Comparison of ENCODE assay signal across 24 cellular contexts in the genomic region with DNA sequence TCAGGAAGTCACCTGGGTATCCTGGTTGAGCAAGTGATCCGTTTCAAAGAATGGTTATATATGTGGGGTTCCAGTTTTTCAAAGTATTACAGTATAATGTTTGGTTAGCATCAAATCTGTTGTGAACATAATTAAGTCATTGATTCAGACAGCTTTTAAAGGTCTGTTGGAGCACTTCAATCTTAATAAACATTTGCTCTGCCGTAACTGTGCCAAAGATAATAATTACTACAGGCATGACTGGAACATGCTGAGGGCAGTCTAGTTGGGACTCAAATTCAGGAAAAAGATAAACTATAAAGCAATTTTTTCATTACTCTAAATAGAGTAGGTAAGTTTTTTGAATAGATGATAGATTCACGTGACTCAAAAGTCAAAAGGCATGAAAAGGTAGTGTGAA. TPM values are rescaled to one million over a fixed set of nuclear protein-coding genes. Genes with fewer than 3 reads are reported as not detected.
"Had no signal": no experiment of that assay in that cellular context is flagged by ENCODE, and none has a peak within 500 bp of the region (broad histone marks: within the 10 kb centered on the region; RNA-seq: fewer than 3 reads in every experiment).

No MANE protein-coding gene starts in this region.

- H3K4me3 ChIP-seq: ascending aorta, breast epithelium, colonic mucosa, dorsolateral prefrontal cortex, esophagus squamous epithelium, gastrocnemius medialis, upper lobe of left lung had no signal

- H3K27me3 Mint-ChIP-seq: activated CD4-positive, alpha-beta memory T cell treated with anti-CD3 and anti-CD28 coated beads, Interleukin-2, amount 10 ng/mL, durations not matched to agents 7 days and 5 days; central memory CD8-positive, alpha-beta T cell; natural killer cell treated with Interleukin-12 subunit alpha and Interleukin-12 subunit beta and Interleukin-15 and Interleukin-18, amount 100 ng/mL, for 72 hours; T-cell had no signal

- DNase-seq: activated CD4-positive, alpha-beta memory T cell treated with anti-CD3 and anti-CD28 coated beads, Interleukin-2, amount 10 ng/mL, durations not matched to agents 7 days and 5 days; activated CD4-positive, alpha-beta T cell treated with anti-CD3 and anti-CD28 coated beads for 48 hours; activated CD4-positive, CD25-positive, alpha-beta regulatory T cell; activated gamma-delta T cell; activated naive CD4-positive, alpha-beta T cell treated with anti-CD3 and anti-CD28 coated beads, Interleukin-2, amount 50 U/mL, for 16 hours; colonic mucosa; dorsolateral prefrontal cortex; esophagus squamous epithelium; gastrocnemius medialis; head of caudate nucleus; hypothalamus; small intestine; stimulated activated CD4-positive, alpha-beta T cell treated with anti-CD3 and anti-CD28 coated beads, Interleukin-15, amount 100 ng/mL, for 24 hours; stimulated activated naive CD4-positive, alpha-beta T cell; T-cell; T1000; upper lobe of left lung had no signal

- H3K27ac ChIP-seq: ascending aorta, breast epithelium, colonic mucosa, esophagus squamous epithelium, gastrocnemius medialis, parathyroid adenoma, upper lobe of left lung had no signal

- H3K9me3 ChIP-seq: ascending aorta, breast epithelium, colonic mucosa, esophagus squamous epithelium, gastrocnemius medialis, upper lobe of left lung had no signal

- H3K4me3 Mint-ChIP-seq: activated CD4-positive, alpha-beta memory T cell treated with anti-CD3 and anti-CD28 coated beads, Interleukin-2, amount 10 ng/mL, durations not matched to agents 7 days and 5 days; activated T-helper 1 cell treated with anti-CD3 and anti-CD28 coated beads, Interleukin-12 subunit alpha, Interleukin-12 subunit beta, Interleukin-2, Interleukin-4 antibody, amounts not matched to agents 30 ng/mL and 10 ng/mL and 1 ng/mL, durations not matched to agents 14 hours and 24 hours and 36 hours; central memory CD8-positive, alpha-beta T cell; natural killer cell treated with Interleukin-12 subunit alpha and Interleukin-12 subunit beta and Interleukin-15 and Interleukin-18, amount 100 ng/mL, for 72 hours; T-cell had no signal

- H3K9ac ChIP-seq: parathyroid adenoma had no signal

- H3K27ac Mint-ChIP-seq: activated CD4-positive, alpha-beta memory T cell treated with anti-CD3 and anti-CD28 coated beads, Interleukin-2, amount 10 ng/mL, durations not matched to agents 7 days and 5 days; activated T-helper 1 cell treated with anti-CD3 and anti-CD28 coated beads, Interleukin-12 subunit alpha, Interleukin-12 subunit beta, Interleukin-2, Interleukin-4 antibody, amounts not matched to agents 30 ng/mL and 10 ng/mL and 1 ng/mL, durations not matched to agents 14 hours and 24 hours and 36 hours had no signal

- H3K4me1 ChIP-seq: ascending aorta, breast epithelium, colonic mucosa, parathyroid adenoma had no signal

- H3K9me3 Mint-ChIP-seq: activated CD4-positive, alpha-beta memory T cell treated with anti-CD3 and anti-CD28 coated beads, Interleukin-2, amount 10 ng/mL, durations not matched to agents 7 days and 5 days; activated T-helper 1 cell treated with anti-CD3 and anti-CD28 coated beads, Interleukin-12 subunit alpha, Interleukin-12 subunit beta, Interleukin-2, Interleukin-4 antibody, amounts not matched to agents 30 ng/mL and 10 ng/mL and 1 ng/mL, durations not matched to agents 14 hours and 24 hours and 36 hours; central memory CD8-positive, alpha-beta T cell; natural killer cell treated with Interleukin-12 subunit alpha and Interleukin-12 subunit beta and Interleukin-15 and Interleukin-18, amount 100 ng/mL, for 72 hours; T-cell had no signal

- ATAC-seq: gastrocnemius medialis; natural killer cell treated with Interleukin-12 subunit alpha and Interleukin-12 subunit beta and Interleukin-15 and Interleukin-18, amount 100 ng/mL, for 72 hours; sciatic nerve; T-cell had no signal

- H3K27me3 ChIP-seq: ascending aorta, breast epithelium, colonic mucosa, dorsolateral prefrontal cortex, esophagus squamous epithelium, gastrocnemius medialis, upper lobe of left lung had no signal

RNA-seq across cellular contexts. Expression of gene PRAM1, which starts 34.3 kb away (rescaled TPM):
- total RNA-seq: ascending aorta had no signal
